Comparison of ENCODE assay signal across 1 cellular context in the genomic region with DNA sequence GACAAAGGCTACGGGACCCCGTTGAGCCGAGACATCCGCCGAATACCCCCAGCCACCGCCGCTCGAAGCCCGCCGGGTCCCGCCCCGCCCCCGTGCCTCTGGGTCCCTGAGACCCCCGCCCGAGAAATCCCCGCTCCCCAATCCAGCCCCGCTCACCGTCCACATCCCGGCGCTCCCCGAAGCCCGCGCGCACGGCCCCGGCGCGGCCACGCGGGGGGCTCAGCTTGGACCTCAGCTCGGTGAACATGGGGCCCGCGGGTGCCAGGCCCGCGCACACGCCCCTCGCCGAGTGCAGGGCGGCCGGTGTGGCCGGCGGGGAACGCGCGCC.
TF ChIP-seq lines count a peak whose summit lies in the region.

No MANE protein-coding gene starts in this region.

TF ChIP-seq in HepG2, 621 proteins besides CTCF, POLR2A, EP300 and RAD21 (continued from another document and continues in another):
- TF ChIP-seq, protein P1, sequence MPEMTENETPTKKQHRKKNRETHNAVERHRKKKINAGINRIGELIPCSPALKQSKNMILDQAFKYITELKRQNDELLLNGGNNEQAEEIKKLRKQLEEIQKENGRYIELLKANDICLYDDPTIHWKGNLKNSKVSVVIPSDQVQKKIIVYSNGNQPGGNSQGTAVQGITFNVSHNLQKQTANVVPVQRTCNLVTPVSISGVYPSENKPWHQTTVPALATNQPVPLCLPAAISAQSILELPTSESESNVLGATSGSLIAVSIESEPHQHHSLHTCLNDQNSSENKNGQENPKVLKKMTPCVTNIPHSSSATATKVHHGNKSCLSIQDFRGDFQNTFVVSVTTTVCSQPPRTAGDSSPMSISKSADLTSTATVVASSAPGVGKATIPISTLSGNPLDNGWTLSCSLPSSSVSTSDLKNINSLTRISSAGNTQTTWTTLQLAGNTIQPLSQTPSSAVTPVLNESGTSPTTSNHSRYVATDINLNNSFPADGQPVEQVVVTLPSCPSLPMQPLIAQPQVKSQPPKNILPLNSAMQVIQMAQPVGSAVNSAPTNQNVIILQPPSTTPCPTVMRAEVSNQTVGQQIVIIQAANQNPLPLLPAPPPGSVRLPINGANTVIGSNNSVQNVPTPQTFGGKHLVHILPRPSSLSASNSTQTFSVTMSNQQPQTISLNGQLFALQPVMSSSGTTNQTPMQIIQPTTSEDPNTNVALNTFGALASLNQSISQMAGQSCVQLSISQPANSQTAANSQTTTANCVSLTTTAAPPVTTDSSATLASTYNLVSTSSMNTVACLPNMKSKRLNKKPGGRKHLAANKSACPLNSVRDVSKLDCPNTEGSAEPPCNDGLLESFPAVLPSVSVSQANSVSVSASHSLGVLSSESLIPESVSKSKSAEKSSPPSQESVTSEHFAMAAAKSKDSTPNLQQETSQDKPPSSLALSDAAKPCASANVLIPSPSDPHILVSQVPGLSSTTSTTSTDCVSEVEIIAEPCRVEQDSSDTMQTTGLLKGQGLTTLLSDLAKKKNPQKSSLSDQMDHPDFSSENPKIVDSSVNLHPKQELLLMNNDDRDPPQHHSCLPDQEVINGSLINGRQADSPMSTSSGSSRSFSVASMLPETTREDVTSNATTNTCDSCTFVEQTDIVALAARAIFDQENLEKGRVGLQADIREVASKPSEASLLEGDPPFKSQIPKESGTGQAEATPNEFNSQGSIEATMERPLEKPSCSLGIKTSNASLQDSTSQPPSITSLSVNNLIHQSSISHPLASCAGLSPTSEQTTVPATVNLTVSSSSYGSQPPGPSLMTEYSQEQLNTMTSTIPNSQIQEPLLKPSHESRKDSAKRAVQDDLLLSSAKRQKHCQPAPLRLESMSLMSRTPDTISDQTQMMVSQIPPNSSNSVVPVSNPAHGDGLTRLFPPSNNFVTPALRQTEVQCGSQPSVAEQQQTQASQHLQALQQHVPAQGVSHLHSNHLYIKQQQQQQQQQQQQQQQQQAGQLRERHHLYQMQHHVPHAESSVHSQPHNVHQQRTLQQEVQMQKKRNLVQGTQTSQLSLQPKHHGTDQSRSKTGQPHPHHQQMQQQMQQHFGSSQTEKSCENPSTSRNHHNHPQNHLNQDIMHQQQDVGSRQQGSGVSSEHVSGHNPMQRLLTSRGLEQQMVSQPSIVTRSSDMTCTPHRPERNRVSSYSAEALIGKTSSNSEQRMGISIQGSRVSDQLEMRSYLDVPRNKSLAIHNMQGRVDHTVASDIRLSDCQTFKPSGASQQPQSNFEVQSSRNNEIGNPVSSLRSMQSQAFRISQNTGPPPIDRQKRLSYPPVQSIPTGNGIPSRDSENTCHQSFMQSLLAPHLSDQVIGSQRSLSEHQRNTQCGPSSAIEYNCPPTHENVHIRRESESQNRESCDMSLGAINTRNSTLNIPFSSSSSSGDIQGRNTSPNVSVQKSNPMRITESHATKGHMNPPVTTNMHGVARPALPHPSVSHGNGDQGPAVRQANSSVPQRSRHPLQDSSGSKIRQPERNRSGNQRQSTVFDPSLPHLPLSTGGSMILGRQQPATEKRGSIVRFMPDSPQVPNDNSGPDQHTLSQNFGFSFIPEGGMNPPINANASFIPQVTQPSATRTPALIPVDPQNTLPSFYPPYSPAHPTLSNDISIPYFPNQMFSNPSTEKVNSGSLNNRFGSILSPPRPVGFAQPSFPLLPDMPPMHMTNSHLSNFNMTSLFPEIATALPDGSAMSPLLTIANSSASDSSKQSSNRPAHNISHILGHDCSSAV (CRISPR knock-in tag; IDR thresholded peaks at IDR 0.05; ENCODE audit: borderline replicate concordance): no peak
- no peak for TF ChIP-seq ELF1 (CRISPR knock-in tag; IDR thresholded peaks at IDR 0.05)
- TF ChIP-seq MAF1 (CRISPR knock-in tag; IDR thresholded peaks at IDR 0.05; ENCODE audit: borderline replicate concordance): 0 out of 2 replicates have a peak, but pooled peaks have one; percentile 2
- TF ChIP-seq RCOR2 (CRISPR knock-in tag; IDR thresholded peaks at IDR 0.05): no peak
- no peak; the same call in 1 of the 2 replicates for TF ChIP-seq TARDBP (CRISPR knock-in tag; IDR thresholded peaks at IDR 0.05)
- no peak for TF ChIP-seq SP140L (CRISPR knock-in tag; IDR thresholded peaks at IDR 0.05; ENCODE audit: borderline replicate concordance)
- no peak for TF ChIP-seq KDM5A (IDR thresholded peaks at IDR 0.05; ENCODE audit: borderline replicate concordance, low read length)
- no peak for TF ChIP-seq CENPT (CRISPR knock-in tag; IDR thresholded peaks at IDR 0.05; ENCODE audit: low read depth)
- TF ChIP-seq ZNF564 (CRISPR knock-in tag; IDR thresholded peaks at IDR 0.05): no peak
- TF ChIP-seq HNRNPK (IDR thresholded peaks at IDR 0.05; ENCODE audit: low read depth, low read length, poor library complexity, severe bottlenecking): peak; percentile 12
- no peak for TF ChIP-seq ZNF451 (CRISPR knock-in tag; IDR thresholded peaks at IDR 0.05)
- TF ChIP-seq ZFP90 (CRISPR knock-in tag; IDR thresholded peaks at IDR 0.05; ENCODE audit: borderline replicate concordance): no peak
- no peak for TF ChIP-seq CENPX (CRISPR knock-in tag; IDR thresholded peaks at IDR 0.05)
- peak; percentile 69; the same call in 1 of the 2 replicates for TF ChIP-seq ZNF674 (CRISPR knock-in tag; IDR thresholded peaks at IDR 0.05; ENCODE audit: low read depth)
- no peak for TF ChIP-seq RELA (CRISPR knock-in tag; IDR thresholded peaks at IDR 0.05)
- TF ChIP-seq ZNF713 (CRISPR knock-in tag; IDR thresholded peaks at IDR 0.05): no peak
- TF ChIP-seq CHD4 (IDR thresholded peaks at IDR 0.05; ENCODE audit: borderline replicate concordance, low read length): no peak
- peak; percentile 22; the same call in 1 of the 2 replicates for TF ChIP-seq ZFY (CRISPR knock-in tag; IDR thresholded peaks at IDR 0.05)
- TF ChIP-seq, protein P2, sequence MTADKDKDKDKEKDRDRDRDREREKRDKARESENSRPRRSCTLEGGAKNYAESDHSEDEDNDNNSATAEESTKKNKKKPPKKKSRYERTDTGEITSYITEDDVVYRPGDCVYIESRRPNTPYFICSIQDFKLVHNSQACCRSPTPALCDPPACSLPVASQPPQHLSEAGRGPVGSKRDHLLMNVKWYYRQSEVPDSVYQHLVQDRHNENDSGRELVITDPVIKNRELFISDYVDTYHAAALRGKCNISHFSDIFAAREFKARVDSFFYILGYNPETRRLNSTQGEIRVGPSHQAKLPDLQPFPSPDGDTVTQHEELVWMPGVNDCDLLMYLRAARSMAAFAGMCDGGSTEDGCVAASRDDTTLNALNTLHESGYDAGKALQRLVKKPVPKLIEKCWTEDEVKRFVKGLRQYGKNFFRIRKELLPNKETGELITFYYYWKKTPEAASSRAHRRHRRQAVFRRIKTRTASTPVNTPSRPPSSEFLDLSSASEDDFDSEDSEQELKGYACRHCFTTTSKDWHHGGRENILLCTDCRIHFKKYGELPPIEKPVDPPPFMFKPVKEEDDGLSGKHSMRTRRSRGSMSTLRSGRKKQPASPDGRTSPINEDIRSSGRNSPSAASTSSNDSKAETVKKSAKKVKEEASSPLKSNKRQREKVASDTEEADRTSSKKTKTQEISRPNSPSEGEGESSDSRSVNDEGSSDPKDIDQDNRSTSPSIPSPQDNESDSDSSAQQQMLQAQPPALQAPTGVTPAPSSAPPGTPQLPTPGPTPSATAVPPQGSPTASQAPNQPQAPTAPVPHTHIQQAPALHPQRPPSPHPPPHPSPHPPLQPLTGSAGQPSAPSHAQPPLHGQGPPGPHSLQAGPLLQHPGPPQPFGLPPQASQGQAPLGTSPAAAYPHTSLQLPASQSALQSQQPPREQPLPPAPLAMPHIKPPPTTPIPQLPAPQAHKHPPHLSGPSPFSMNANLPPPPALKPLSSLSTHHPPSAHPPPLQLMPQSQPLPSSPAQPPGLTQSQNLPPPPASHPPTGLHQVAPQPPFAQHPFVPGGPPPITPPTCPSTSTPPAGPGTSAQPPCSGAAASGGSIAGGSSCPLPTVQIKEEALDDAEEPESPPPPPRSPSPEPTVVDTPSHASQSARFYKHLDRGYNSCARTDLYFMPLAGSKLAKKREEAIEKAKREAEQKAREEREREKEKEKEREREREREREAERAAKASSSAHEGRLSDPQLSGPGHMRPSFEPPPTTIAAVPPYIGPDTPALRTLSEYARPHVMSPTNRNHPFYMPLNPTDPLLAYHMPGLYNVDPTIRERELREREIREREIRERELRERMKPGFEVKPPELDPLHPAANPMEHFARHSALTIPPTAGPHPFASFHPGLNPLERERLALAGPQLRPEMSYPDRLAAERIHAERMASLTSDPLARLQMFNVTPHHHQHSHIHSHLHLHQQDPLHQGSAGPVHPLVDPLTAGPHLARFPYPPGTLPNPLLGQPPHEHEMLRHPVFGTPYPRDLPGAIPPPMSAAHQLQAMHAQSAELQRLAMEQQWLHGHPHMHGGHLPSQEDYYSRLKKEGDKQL (CRISPR knock-in tag; IDR thresholded peaks at IDR 0.05; ENCODE audit: low read depth): no peak
- no peak for TF ChIP-seq ZNF7 (CRISPR knock-in tag; IDR thresholded peaks at IDR 0.05)
- TF ChIP-seq, protein P3, sequence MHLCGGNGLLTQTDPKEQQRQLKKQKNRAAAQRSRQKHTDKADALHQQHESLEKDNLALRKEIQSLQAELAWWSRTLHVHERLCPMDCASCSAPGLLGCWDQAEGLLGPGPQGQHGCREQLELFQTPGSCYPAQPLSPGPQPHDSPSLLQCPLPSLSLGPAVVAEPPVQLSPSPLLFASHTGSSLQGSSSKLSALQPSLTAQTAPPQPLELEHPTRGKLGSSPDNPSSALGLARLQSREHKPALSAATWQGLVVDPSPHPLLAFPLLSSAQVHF (CRISPR knock-in tag; IDR thresholded peaks at IDR 0.05): peak; percentile 17; the same call in 1 of the 2 replicates
- peak; percentile 32; the same call in 1 of the 2 replicates for TF ChIP-seq GFI1 (CRISPR knock-in tag; IDR thresholded peaks at IDR 0.05; ENCODE audit: borderline replicate concordance)
- TF ChIP-seq, protein P4, sequence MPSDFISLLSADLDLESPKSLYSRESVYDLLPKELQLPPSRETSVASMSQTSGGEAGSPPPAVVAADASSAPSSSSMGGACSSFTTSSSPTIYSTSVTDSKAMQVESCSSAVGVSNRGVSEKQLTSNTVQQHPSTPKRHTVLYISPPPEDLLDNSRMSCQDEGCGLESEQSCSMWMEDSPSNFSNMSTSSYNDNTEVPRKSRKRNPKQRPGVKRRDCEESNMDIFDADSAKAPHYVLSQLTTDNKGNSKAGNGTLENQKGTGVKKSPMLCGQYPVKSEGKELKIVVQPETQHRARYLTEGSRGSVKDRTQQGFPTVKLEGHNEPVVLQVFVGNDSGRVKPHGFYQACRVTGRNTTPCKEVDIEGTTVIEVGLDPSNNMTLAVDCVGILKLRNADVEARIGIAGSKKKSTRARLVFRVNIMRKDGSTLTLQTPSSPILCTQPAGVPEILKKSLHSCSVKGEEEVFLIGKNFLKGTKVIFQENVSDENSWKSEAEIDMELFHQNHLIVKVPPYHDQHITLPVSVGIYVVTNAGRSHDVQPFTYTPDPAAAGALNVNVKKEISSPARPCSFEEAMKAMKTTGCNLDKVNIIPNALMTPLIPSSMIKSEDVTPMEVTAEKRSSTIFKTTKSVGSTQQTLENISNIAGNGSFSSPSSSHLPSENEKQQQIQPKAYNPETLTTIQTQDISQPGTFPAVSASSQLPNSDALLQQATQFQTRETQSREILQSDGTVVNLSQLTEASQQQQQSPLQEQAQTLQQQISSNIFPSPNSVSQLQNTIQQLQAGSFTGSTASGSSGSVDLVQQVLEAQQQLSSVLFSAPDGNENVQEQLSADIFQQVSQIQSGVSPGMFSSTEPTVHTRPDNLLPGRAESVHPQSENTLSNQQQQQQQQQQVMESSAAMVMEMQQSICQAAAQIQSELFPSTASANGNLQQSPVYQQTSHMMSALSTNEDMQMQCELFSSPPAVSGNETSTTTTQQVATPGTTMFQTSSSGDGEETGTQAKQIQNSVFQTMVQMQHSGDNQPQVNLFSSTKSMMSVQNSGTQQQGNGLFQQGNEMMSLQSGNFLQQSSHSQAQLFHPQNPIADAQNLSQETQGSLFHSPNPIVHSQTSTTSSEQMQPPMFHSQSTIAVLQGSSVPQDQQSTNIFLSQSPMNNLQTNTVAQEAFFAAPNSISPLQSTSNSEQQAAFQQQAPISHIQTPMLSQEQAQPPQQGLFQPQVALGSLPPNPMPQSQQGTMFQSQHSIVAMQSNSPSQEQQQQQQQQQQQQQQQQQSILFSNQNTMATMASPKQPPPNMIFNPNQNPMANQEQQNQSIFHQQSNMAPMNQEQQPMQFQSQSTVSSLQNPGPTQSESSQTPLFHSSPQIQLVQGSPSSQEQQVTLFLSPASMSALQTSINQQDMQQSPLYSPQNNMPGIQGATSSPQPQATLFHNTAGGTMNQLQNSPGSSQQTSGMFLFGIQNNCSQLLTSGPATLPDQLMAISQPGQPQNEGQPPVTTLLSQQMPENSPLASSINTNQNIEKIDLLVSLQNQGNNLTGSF (CRISPR knock-in tag; IDR thresholded peaks at IDR 0.05): no peak
- TF ChIP-seq ZNF263 (CRISPR knock-in tag; IDR thresholded peaks at IDR 0.05): no peak
- TF ChIP-seq, protein P5, sequence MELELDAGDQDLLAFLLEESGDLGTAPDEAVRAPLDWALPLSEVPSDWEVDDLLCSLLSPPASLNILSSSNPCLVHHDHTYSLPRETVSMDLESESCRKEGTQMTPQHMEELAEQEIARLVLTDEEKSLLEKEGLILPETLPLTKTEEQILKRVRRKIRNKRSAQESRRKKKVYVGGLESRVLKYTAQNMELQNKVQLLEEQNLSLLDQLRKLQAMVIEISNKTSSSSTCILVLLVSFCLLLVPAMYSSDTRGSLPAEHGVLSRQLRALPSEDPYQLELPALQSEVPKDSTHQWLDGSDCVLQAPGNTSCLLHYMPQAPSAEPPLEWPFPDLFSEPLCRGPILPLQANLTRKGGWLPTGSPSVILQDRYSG (CRISPR knock-in tag; IDR thresholded peaks at IDR 0.05): 0 out of 2 replicates have a peak, but pooled peaks have one; percentile 23
- TF ChIP-seq ZNF121 (CRISPR knock-in tag; IDR thresholded peaks at IDR 0.05): no peak
- TF ChIP-seq, protein P6, sequence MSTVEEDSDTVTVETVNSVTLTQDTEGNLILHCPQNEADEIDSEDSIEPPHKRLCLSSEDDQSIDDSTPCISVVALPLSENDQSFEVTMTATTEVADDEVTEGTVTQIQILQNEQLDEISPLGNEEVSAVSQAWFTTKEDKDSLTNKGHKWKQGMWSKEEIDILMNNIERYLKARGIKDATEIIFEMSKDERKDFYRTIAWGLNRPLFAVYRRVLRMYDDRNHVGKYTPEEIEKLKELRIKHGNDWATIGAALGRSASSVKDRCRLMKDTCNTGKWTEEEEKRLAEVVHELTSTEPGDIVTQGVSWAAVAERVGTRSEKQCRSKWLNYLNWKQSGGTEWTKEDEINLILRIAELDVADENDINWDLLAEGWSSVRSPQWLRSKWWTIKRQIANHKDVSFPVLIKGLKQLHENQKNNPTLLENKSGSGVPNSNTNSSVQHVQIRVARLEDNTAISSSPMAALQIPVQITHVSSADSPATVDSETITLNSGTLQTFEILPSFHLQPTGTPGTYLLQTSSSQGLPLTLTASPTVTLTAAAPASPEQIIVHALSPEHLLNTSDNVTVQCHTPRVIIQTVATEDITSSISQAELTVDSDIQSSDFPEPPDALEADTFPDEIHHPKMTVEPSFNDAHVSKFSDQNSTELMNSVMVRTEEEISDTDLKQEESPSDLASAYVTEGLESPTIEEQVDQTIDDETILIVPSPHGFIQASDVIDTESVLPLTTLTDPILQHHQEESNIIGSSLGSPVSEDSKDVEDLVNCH (CRISPR knock-in tag; IDR thresholded peaks at IDR 0.05): no peak
- TF ChIP-seq, protein P7, sequence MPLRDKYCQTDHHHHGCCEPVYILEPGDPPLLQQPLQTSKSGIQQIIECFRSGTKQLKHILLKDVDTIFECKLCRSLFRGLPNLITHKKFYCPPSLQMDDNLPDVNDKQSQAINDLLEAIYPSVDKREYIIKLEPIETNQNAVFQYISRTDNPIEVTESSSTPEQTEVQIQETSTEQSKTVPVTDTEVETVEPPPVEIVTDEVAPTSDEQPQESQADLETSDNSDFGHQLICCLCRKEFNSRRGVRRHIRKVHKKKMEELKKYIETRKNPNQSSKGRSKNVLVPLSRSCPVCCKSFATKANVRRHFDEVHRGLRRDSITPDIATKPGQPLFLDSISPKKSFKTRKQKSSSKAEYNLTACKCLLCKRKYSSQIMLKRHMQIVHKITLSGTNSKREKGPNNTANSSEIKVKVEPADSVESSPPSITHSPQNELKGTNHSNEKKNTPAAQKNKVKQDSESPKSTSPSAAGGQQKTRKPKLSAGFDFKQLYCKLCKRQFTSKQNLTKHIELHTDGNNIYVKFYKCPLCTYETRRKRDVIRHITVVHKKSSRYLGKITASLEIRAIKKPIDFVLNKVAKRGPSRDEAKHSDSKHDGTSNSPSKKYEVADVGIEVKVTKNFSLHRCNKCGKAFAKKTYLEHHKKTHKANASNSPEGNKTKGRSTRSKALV (CRISPR knock-in tag; IDR thresholded peaks at IDR 0.05): 0 out of 2 replicates have a peak, but pooled peaks have one; percentile 0
